1 cellular context compared by ENCODE assay signal in the genomic region with DNA sequence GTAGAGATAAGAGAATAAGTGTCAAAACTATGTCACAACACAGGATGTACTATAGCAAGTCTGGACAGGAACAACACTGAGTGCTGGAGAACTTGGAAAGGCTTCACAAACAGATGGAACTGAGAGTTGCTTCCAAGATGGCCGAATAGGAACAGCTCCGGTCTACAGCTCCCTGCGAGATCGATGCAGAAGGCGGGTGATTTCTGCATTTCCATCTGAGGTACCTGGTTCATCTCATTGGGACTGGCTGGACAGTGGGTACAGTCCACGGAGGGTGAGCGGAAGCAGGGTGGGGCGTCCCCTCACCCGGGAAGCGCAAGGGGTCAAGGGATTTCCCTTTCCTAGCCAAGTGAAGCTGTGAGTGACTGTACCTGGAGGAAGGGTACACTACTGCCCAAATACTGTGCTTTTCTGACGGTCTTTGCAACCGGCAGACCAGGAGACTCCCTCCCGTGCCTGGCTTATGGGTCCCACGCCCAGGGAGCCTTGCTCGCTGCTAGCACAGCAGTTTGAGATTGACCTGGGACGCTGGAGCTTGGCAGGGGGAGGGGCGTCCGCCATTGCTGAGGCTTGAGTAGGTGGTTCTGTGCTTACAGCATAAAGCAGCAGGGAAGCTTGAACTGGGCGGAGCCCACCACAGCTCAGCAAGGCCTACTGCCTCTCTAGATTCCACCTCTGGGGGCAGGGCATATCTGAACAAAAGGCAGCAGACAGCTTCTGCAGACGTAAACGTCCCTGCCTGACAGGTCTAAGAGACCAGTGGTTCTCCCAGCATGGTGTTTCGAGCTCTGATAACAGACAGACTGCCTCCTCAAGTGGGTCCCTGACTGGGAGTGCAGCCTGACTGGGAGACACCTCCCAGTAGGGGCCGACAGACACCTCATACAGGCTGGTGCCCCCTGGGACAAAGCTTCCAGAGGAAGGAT.
TF ChIP-seq lines count a peak whose summit lies in the region.

No MANE protein-coding gene starts in this region.

TF ChIP-seq in HEK293, 187 proteins besides CTCF, POLR2A, EP300 and RAD21 (continued from another document and continues in another):
- peak; percentile 86 for TF ChIP-seq PRDM10 (tag by site-specific recombination; IDR thresholded peaks at IDR 0.05)
- no peak for TF ChIP-seq ZNF623 (tag by site-specific recombination; IDR thresholded peaks at IDR 0.05)
- peak; percentile 78; the same call in 1 of the 2 replicates for TF ChIP-seq KLF9 (tag by site-specific recombination; IDR thresholded peaks at IDR 0.05; ENCODE audit: low read depth)
- TF ChIP-seq ZNF658 (tag by site-specific recombination; IDR thresholded peaks at IDR 0.05) = no peak
- peak; percentile 70 for TF ChIP-seq HIC1 (tag by site-specific recombination; IDR thresholded peaks at IDR 0.05)
- peak; percentile 48 for TF ChIP-seq KLF1 (tag by site-specific recombination; IDR thresholded peaks at IDR 0.05)
- peak; percentile 75 for TF ChIP-seq ZNF335 (tag by site-specific recombination; conservative IDR thresholded peaks at IDR 0.05)
- peak; percentile 58 for TF ChIP-seq ZBTB8A (tag by site-specific recombination; IDR thresholded peaks at IDR 0.05)
- TF ChIP-seq SP2 (tag by site-specific recombination; IDR thresholded peaks at IDR 0.05) = peak; percentile 71
- TF ChIP-seq GLI4 (tag by site-specific recombination; IDR thresholded peaks at IDR 0.05) = 0 out of 2 replicates have a peak, but pooled peaks have one; percentile 48
- no peak for TF ChIP-seq ZNF311 (tag by site-specific recombination; IDR thresholded peaks at IDR 0.05; ENCODE audit: borderline replicate concordance)
- peak; percentile 84 for TF ChIP-seq ZBTB48 (tag by site-specific recombination; IDR thresholded peaks at IDR 0.05)
- TF ChIP-seq ZNF121 (tag by site-specific recombination; IDR thresholded peaks at IDR 0.05) = no peak
- TF ChIP-seq ZBTB17 (tag by site-specific recombination; IDR thresholded peaks at IDR 0.05) = peak; percentile 94
- no peak for TF ChIP-seq ZNF112 (tag by site-specific recombination; IDR thresholded peaks at IDR 0.05)
- TF ChIP-seq PATZ1 (tag by site-specific recombination; IDR thresholded peaks at IDR 0.05) = peak; percentile 51; the same call in 1 of the 2 replicates
- TF ChIP-seq ZNF654 (tag by site-specific recombination; IDR thresholded peaks at IDR 0.05; ENCODE audit: low read depth) = peak; percentile 23
- no peak; the same call in 1 of the 2 replicates for TF ChIP-seq REST (tag by site-specific recombination; IDR thresholded peaks at IDR 0.05)
- TF ChIP-seq ZNF600 (tag by site-specific recombination; IDR thresholded peaks at IDR 0.05) = peak; percentile 84
- TF ChIP-seq ZNF48 (tag by site-specific recombination; IDR thresholded peaks at IDR 0.05) = no peak
- TF ChIP-seq ZNF791 (tag by site-specific recombination; IDR thresholded peaks at IDR 0.05) = no peak
- TF ChIP-seq ZNF76 (tag by site-specific recombination; IDR thresholded peaks at IDR 0.05; ENCODE audit: borderline replicate concordance, low read depth) = peak; percentile 86
- no peak for TF ChIP-seq ZNF292 (tag by site-specific recombination; IDR thresholded peaks at IDR 0.05; ENCODE audit: borderline replicate concordance, low read depth)
- TF ChIP-seq ZNF239 (tag by site-specific recombination; IDR thresholded peaks at IDR 0.05) = no peak
- TF ChIP-seq ZNF560 (tag by site-specific recombination; IDR thresholded peaks at IDR 0.05; ENCODE audit: borderline replicate concordance) = no peak
- peak; percentile 64 for TF ChIP-seq SP7 (tag by site-specific recombination; IDR thresholded peaks at IDR 0.05)
- TF ChIP-seq ZBTB21 (tag by site-specific recombination; IDR thresholded peaks at IDR 0.05) = 0 out of 2 replicates have a peak, but pooled peaks have one; percentile 16
- no peak for TF ChIP-seq ZNF768 (tag by site-specific recombination; IDR thresholded peaks at IDR 0.05)
- TF ChIP-seq ZFP37 (tag by site-specific recombination; IDR thresholded peaks at IDR 0.05) = peak; percentile 55; the same call in 1 of the 2 replicates
- no peak for TF ChIP-seq ZNF521 (tag by site-specific recombination; IDR thresholded peaks at IDR 0.05)
- TF ChIP-seq ZNF23 (tag by site-specific recombination; IDR thresholded peaks at IDR 0.05; ENCODE audit: borderline replicate concordance) = no peak
- no peak for TF ChIP-seq ZNF223 (tag by site-specific recombination; IDR thresholded peaks at IDR 0.05)
- TF ChIP-seq FEZF1 (tag by site-specific recombination; IDR thresholded peaks at IDR 0.05) = peak; percentile 48; the same call in 1 of the 2 replicates
- peak; percentile 54 for TF ChIP-seq ZNF629 (tag by site-specific recombination; IDR thresholded peaks at IDR 0.05)
- TF ChIP-seq ZBTB26 (tag by site-specific recombination; optimal IDR thresholded peaks at IDR 0.05) = peak; percentile 20
- no peak for TF ChIP-seq ZNF280D (tag by site-specific recombination; IDR thresholded peaks at IDR 0.05)
- TF ChIP-seq PRDM1 (tag by site-specific recombination; IDR thresholded peaks at IDR 0.05) = peak; percentile 83
- no peak for TF ChIP-seq ZNF175 (tag by site-specific recombination; IDR thresholded peaks at IDR 0.05)
- no peak for TF ChIP-seq ZBTB1 (tag by site-specific recombination; IDR thresholded peaks at IDR 0.05)
- TF ChIP-seq, protein P1, sequence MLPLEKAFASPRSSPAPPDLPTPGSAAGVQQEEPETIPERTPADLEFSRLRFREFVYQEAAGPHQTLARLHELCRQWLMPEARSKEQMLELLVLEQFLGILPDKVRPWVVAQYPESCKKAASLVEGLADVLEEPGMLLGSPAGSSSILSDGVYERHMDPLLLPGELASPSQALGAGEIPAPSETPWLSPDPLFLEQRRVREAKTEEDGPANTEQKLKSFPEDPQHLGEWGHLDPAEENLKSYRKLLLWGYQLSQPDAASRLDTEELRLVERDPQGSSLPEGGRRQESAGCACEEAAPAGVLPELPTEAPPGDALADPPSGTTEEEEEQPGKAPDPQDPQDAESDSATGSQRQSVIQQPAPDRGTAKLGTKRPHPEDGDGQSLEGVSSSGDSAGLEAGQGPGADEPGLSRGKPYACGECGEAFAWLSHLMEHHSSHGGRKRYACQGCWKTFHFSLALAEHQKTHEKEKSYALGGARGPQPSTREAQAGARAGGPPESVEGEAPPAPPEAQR (tag by site-specific recombination; IDR thresholded peaks at IDR 0.05) = no peak
- TF ChIP-seq TRIM28 (IDR thresholded peaks at IDR 0.05; ENCODE audit: borderline replicate concordance, low read length) = peak; percentile 87; the same call in 1 of the 2 replicates
